In genomic region chr11:73995731-73996130, GRCh38 we compare ENCODE assay signal across 10 cellular contexts. TPM values are rescaled to one million over a fixed set of nuclear protein-coding genes. Genes with fewer than 3 reads are reported as not detected.
DNase-seq lines count a peak whose midpoint lies in the region; ATAC-seq and TF ChIP-seq lines count a peak whose summit lies in the region.
"Had no signal": no experiment of that assay in that cellular context is flagged by ENCODE, and none has a peak within 500 bp of the region (broad histone marks: within the 10 kb centered on the region; RNA-seq: fewer than 3 reads in every experiment).

No MANE protein-coding gene starts in this region.

- intact Hi-C loops in CD14-positive monocyte (cut with micrococcal nuclease) = no loop called here

- H3K36me3 Mint-ChIP-seq in CD14-positive monocyte = peaks cover 0 to under 1% of the 10 kb centered on the region in 2 donors
- no peaks in the 10 kb centered on the region for H3K36me3 Mint-ChIP-seq in osteocyte (ENCODE audit: unreplicated experiment)

- H3K4me1 ChIP-seq in Karpas-422 (ENCODE audit: low read length) (peaks cover 94% of the 10 kb centered on the region), duodenal mucosa (ENCODE audit: control insufficient read depth in 1 of 2, insufficient read depth in 2 of 2, low read length in 2 of 2) (no peaks in the 10 kb centered on the region)

- no peak for TF ChIP-seq CTCF in CD14-positive monocyte (IDR thresholded peaks at IDR 0.05)
- TF ChIP-seq CTCF in osteocyte (IDR thresholded peaks at IDR 0.05) = no peak

- no peaks in the 10 kb centered on the region for H3K27me3 Mint-ChIP-seq in CD14-positive monocyte (ENCODE audit: low read depth in 3 of 3)
- H3K27me3 Mint-ChIP-seq in osteocyte (ENCODE audit: unreplicated experiment) = no peaks in the 10 kb centered on the region

- H3K9me3 ChIP-seq in Karpas-422 (ENCODE audit: low read length) (no peaks in the 10 kb centered on the region), duodenal mucosa (ENCODE audit: control insufficient read depth in 1 of 2, low read length in 2 of 2) (no peaks in the 10 kb centered on the region)

- peak; percentile 25 for DNase-seq in CD14-positive monocyte (ENCODE audit: low spot score)
- DNase-seq in Karpas-422 = peak; percentile 50
- DNase-seq in NCI-H2029 treated with DMSO at 0.1 percent for 48 hours (lab: John Stamatoyannopoulos, UW) = no peak
- DNase-seq in NCI-H128 (lab: John Stamatoyannopoulos, UW; ENCODE audit: unreplicated experiment) = no peak
- DNase-seq in osteocyte (ENCODE audit: extremely low spot score, unreplicated experiment) = no peak
- DNase-seq: Calu3, NCI-H1436 had no signal

- H3K4me3 ChIP-seq in Karpas-422 (ENCODE audit: low read length) = no peak overlapping the region
- H3K4me3 ChIP-seq in duodenal mucosa (ENCODE audit: low read depth in 1 of 2, low read length in 2 of 2) = no peak overlapping the region

- peak overlapping the region; percentile 18 for H3K4me2 ChIP-seq in Karpas-422 (ENCODE audit: low read depth, low read length, poor library complexity, severe bottlenecking)

- H3K9me3 Mint-ChIP-seq in CD14-positive monocyte (no peaks in the 10 kb centered on the region), osteocyte (ENCODE audit: unreplicated experiment) (no peaks in the 10 kb centered on the region)

- no peaks in the 10 kb centered on the region for H3K9me2 ChIP-seq in Karpas-422 (replicated peaks; ENCODE audit: insufficient read depth, low read length)

- H3K4me3 Mint-ChIP-seq in CD14-positive monocyte (peak overlapping the region in 1 of 2 donors; percentile 57), osteocyte (ENCODE audit: unreplicated experiment) (no peak overlapping the region)

- H3K27ac ChIP-seq in Karpas-422 (ENCODE audit: low read length) (peak overlapping the region; percentile 66), duodenal mucosa (ENCODE audit: low read depth, low read length) (peak overlapping the region; percentile 67)

- H3K27me3 ChIP-seq in Karpas-422 (ENCODE audit: low read length) (no peaks in the 10 kb centered on the region), duodenal mucosa (ENCODE audit: control insufficient read depth in 1 of 2, insufficient read depth in 2 of 2, low read length in 2 of 2) (no peaks in the 10 kb centered on the region)

- H4K20me1 ChIP-seq in Karpas-422 (ENCODE audit: insufficient read depth, low read depth, low read length) = no peaks in the 10 kb centered on the region

- H3K9ac ChIP-seq in Karpas-422 (ENCODE audit: low read length) (no peak overlapping the region), duodenal mucosa (ENCODE audit: low read depth in 1 of 2, low read length in 2 of 2) (peak overlapping the region in 1 of 2 donors; percentile 4)

- no peak overlapping the region for H2AFZ ChIP-seq in Karpas-422 (ENCODE audit: low read length)

- H3K4me1 Mint-ChIP-seq in CD14-positive monocyte (peaks cover 16% of the 10 kb centered on the region), osteocyte (ENCODE audit: unreplicated experiment) (no peaks in the 10 kb centered on the region)

- no peaks in the 10 kb centered on the region for H3K36me3 ChIP-seq in Karpas-422 (ENCODE audit: insufficient read depth, low read length)
- H3K36me3 ChIP-seq in duodenal mucosa (ENCODE audit: control insufficient read depth in 1 of 2, insufficient read depth in 2 of 2, low read length in 2 of 2) = no peaks in the 10 kb centered on the region

- peak overlapping the region; percentile 88 to 94 (median 93) for H3K27ac Mint-ChIP-seq in CD14-positive monocyte
- H3K27ac Mint-ChIP-seq in osteocyte (ENCODE audit: unreplicated experiment) = no peak overlapping the region

- ATAC-seq in GM21360 (IDR thresholded peaks at IDR 0.05; ENCODE audit: unreplicated experiment) (peak; percentile 43), GM21515 (IDR thresholded peaks at IDR 0.05; ENCODE audit: unreplicated experiment) (no peak)

- no peaks in the 10 kb centered on the region for H3K79me2 ChIP-seq in Karpas-422 (ENCODE audit: low read length)

RNA-seq across cellular contexts. Expression of gene UCP2, which starts 13.1 kb away (rescaled TPM):
- polyA plus RNA-seq in CD14-positive monocyte = 100 to 1,000 TPM; 649 to 665 TPM
- total RNA-seq in Karpas-422 (2014; rRNA removed; shearing (Covaris generic); ENCODE audit: low replicate concordance) = 189 and 274 TPM in 2 replicates
- 26.4 and 31.8 TPM in 2 replicates for total RNA-seq in osteocyte

RNA-seq across cellular contexts. Expression of gene UCP3, which starts 13.2 kb away (rescaled TPM):
- polyA plus RNA-seq in CD14-positive monocyte = not detected
- 3.0 and 4.0 TPM in 2 replicates for total RNA-seq in Karpas-422 (2014; rRNA removed; shearing (Covaris generic); ENCODE audit: low replicate concordance)
- total RNA-seq in osteocyte = 1.0 and 1.8 TPM in 2 replicates

RNA-seq across cellular contexts. Expression of gene DNAJB13, which starts 44.9 kb away (rescaled TPM):
- not detected for polyA plus RNA-seq in CD14-positive monocyte
- total RNA-seq in Karpas-422 (2014; rRNA removed; shearing (Covaris generic); ENCODE audit: low replicate concordance) = 0.22 TPM in 1 of 2 replicates, not detected in the other
- not detected in 2 replicates for total RNA-seq in osteocyte

Comparison
In these comparisons a context has a peak if more than half of its experiments do, and no peak if none do; other contexts are left out.
1. DNase-seq: peak in CD14-positive monocyte (single experiment) and Karpas-422 (single experiment); none in NCI-H2029 treated with DMSO at 0.1 percent for 48 hours (single experiment), NCI-H128 (single experiment) and osteocyte (single experiment).